ENCODE assay signal across 17 cellular contexts in genomic region chr11:61325649-61326414, GRCh38. TPM values are rescaled to one million over a fixed set of nuclear protein-coding genes. Genes with fewer than 3 reads are reported as not detected.
DNase-seq lines count a peak whose midpoint lies in the region; ATAC-seq and TF ChIP-seq lines count a peak whose summit lies in the region.
"Had no signal": no experiment of that assay in that cellular context is flagged by ENCODE, and none has a peak within 500 bp of the region (broad histone marks: within the 10 kb centered on the region; RNA-seq: fewer than 3 reads in every experiment).

No MANE protein-coding gene starts in this region.

- H3K9me3 Mint-ChIP-seq in endodermal cell, result no peaks in the 10 kb centered on the region
- H3K9me3 Mint-ChIP-seq: dendritic cell treated with granulocyte-macrophage colony-stimulating factor and Interleukin-4, amounts not matched to agents 40 ng/mL and 50 ng/mL, for 4 days; stimulated activated naive B cell treated with anti-CD40 and anti-IgM and Interleukin-4, amounts not matched to agents 10 μg/mL and 1 μg/mL and 100 μg/mL, for 72 hours had no signal

- DNase-seq in DMS 273 (lab: John Stamatoyannopoulos, UW; ENCODE audit: unreplicated experiment), result peak; percentile 62
- peak; percentile 7 for DNase-seq in NCI-H2196 treated with DMSO at 0.1 percent for 48 hours (lab: John Stamatoyannopoulos, UW; ENCODE audit: unreplicated experiment)
- DNase-seq in endodermal cell, result no peak
- DNase-seq in left lobe of liver (ENCODE audit: low spot score), result no peak
- no peak for DNase-seq in medulla oblongata (ENCODE audit: extremely low spot score)
- no peak for DNase-seq in stimulated activated CD4-positive, alpha-beta T cell treated with anti-CD3 and anti-CD28 coated beads, Interleukin-2, amount 100 ng/mL, for 24 hours
- DNase-seq in LoVo (ENCODE audit: low spot score), result no peak
- DNase-seq: activated CD4-positive, alpha-beta T cell treated with anti-CD3 and anti-CD28 coated beads for 36 hours; activated T-cell treated with anti-CD3 and anti-CD28 coated beads, Interleukin-2, amount 50 U/mL, for 1 hour; amniotic stem cell; NCI-H1930; SHP77; stimulated activated naive B cell treated with anti-CD40 and anti-IgM and Interleukin-4, amounts not matched to agents 10 μg/mL and 1 μg/mL and 100 μg/mL, for 72 hours; upper lobe of right lung had no signal

- no peaks in the 10 kb centered on the region for H3K27me3 ChIP-seq in endodermal cell (ENCODE audit: control insufficient read depth, insufficient read depth, low read length, poor library complexity, severe bottlenecking)
- H3K27me3 ChIP-seq: neutrophil, upper lobe of right lung had no signal

- no peak for TF ChIP-seq CTCF in endodermal cell (conservative IDR thresholded peaks at IDR 0.05)

- peaks cover 89% of the 10 kb centered on the region for H3K36me3 ChIP-seq in endodermal cell (ENCODE audit: control insufficient read depth, insufficient read depth, low read length)

- no peaks in the 10 kb centered on the region for H3K27me3 Mint-ChIP-seq in endodermal cell (ENCODE audit: insufficient read depth)
- H3K27me3 Mint-ChIP-seq: activated CD4-positive, alpha-beta T cell treated with anti-CD3 and anti-CD28 coated beads for 36 hours; dendritic cell treated with granulocyte-macrophage colony-stimulating factor and Interleukin-4, amounts not matched to agents 40 ng/mL and 50 ng/mL, for 4 days; stimulated activated naive B cell treated with anti-CD40 and anti-IgM and Interleukin-4, amounts not matched to agents 10 μg/mL and 1 μg/mL and 100 μg/mL, for 72 hours had no signal

- no peak overlapping the region for H3K4me3 ChIP-seq in endodermal cell (ENCODE audit: low read length)
- H3K4me3 ChIP-seq: upper lobe of right lung had no signal

- WGBS in endodermal cell (ENCODE audit: insufficient coverage in 1 of 2, insufficient read length in 1 of 2), 2 experiments, result 82 to 93% methylated on average over 2 of the region's 2 CpGs

- peak overlapping the region; percentile 57 for H3K27ac Mint-ChIP-seq in endodermal cell
- H3K27ac Mint-ChIP-seq: activated CD4-positive, alpha-beta T cell treated with anti-CD3 and anti-CD28 coated beads for 36 hours; dendritic cell treated with granulocyte-macrophage colony-stimulating factor and Interleukin-4, amounts not matched to agents 40 ng/mL and 50 ng/mL, for 4 days; stimulated activated naive B cell treated with anti-CD40 and anti-IgM and Interleukin-4, amounts not matched to agents 10 μg/mL and 1 μg/mL and 100 μg/mL, for 72 hours had no signal

- H3K36me3 Mint-ChIP-seq in endodermal cell (ENCODE audit: low read depth), result peaks cover 72% of the 10 kb centered on the region

- H3K4me1 Mint-ChIP-seq in endodermal cell, result peaks cover 16% of the 10 kb centered on the region

- no peak overlapping the region for H3K9ac ChIP-seq in endodermal cell (ENCODE audit: extremely low read depth, low read length, poor library complexity, severe bottlenecking)

- H3K9me3 ChIP-seq in endodermal cell (ENCODE audit: control insufficient read depth, low read length), result no peaks in the 10 kb centered on the region
- H3K9me3 ChIP-seq: neutrophil, upper lobe of right lung had no signal

- peak; percentile 72 for ATAC-seq in left lobe of liver
- ATAC-seq in HG03378 (IDR thresholded peaks at IDR 0.05; ENCODE audit: unreplicated experiment), result no peak
- ATAC-seq: activated CD4-positive, alpha-beta T cell treated with anti-CD3 and anti-CD28 coated beads for 36 hours; stimulated activated naive B cell treated with anti-CD40 and anti-IgM and Interleukin-4, amounts not matched to agents 10 μg/mL and 1 μg/mL and 100 μg/mL, for 72 hours; upper lobe of right lung had no signal

- H3K27ac ChIP-seq in endodermal cell (ENCODE audit: low read depth, low read length), result no peak overlapping the region
- H3K27ac ChIP-seq: neutrophil, upper lobe of right lung had no signal

- no peak overlapping the region for H3K4me3 Mint-ChIP-seq in endodermal cell
- H3K4me3 Mint-ChIP-seq: activated CD4-positive, alpha-beta T cell treated with anti-CD3 and anti-CD28 coated beads for 36 hours; dendritic cell treated with granulocyte-macrophage colony-stimulating factor and Interleukin-4, amounts not matched to agents 40 ng/mL and 50 ng/mL, for 4 days; stimulated activated naive B cell treated with anti-CD40 and anti-IgM and Interleukin-4, amounts not matched to agents 10 μg/mL and 1 μg/mL and 100 μg/mL, for 72 hours had no signal

- peaks cover 7% of the 10 kb centered on the region for H3K4me1 ChIP-seq in endodermal cell (ENCODE audit: control insufficient read depth, insufficient read depth, low read length)

RNA-seq across cellular contexts. Expression of gene DDB1, which starts 7.1 kb away (rescaled TPM):
- total RNA-seq in endodermal cell (100 to 1,000 TPM; 244 to 251 TPM), left lobe of liver (105 TPM)
- polyA plus RNA-seq in endodermal cell (2013, experiment 1 of 2), result 177 TPM
- polyA plus RNA-seq in endodermal cell (2013, experiment 2 of 2), result 161 TPM

RNA-seq across cellular contexts. Expression of gene TKFC, which starts 7.2 kb away (rescaled TPM):
- 100 to 1,000 TPM in 1 of 2 donors, 10 to 100 TPM in 1; 93.7 to 116 TPM for total RNA-seq in endodermal cell
- 54.4 TPM for polyA plus RNA-seq in endodermal cell (2013, experiment 1 of 2)
- 47.1 TPM for polyA plus RNA-seq in endodermal cell (2013, experiment 2 of 2)
- total RNA-seq in left lobe of liver, result 176 TPM

RNA-seq across cellular contexts. Expression of gene VWCE, which starts 30.7 kb away (rescaled TPM):
- total RNA-seq in endodermal cell (10 to 100 TPM in 1 of 2 donors, 1 to 10 TPM in 1; 7.2 to 13.3 TPM), left lobe of liver (20.6 TPM)
- polyA plus RNA-seq in endodermal cell (2013, experiment 1 of 2), result 10.2 TPM
- polyA plus RNA-seq in endodermal cell (2013, experiment 2 of 2), result 8.3 TPM

RNA-seq across cellular contexts. Expression of gene CYB561A3, which starts 35.9 kb away (rescaled TPM):
- total RNA-seq in endodermal cell, result 10 to 100 TPM; 17.3 to 22.8 TPM
- 9.4 TPM for polyA plus RNA-seq in endodermal cell (2013, experiment 1 of 2)
- polyA plus RNA-seq in endodermal cell (2013, experiment 2 of 2), result 10.8 TPM
- 37.9 TPM for total RNA-seq in left lobe of liver

RNA-seq across cellular contexts. Expression of gene TMEM138, which starts 36.3 kb away (rescaled TPM):
- 10 to 100 TPM; 26.5 to 29.3 TPM for total RNA-seq in endodermal cell
- 48.2 TPM for polyA plus RNA-seq in endodermal cell (2013, experiment 1 of 2)
- polyA plus RNA-seq in endodermal cell (2013, experiment 2 of 2), result 44.3 TPM
- 23.7 TPM for total RNA-seq in left lobe of liver

Comparison
In these comparisons a context has a peak if more than half of its experiments do, and no peak if none do; other contexts are left out.
1. DNase-seq: peak in DMS 273 (single experiment) and NCI-H2196 treated with DMSO at 0.1 percent for 48 hours (single experiment); none in endodermal cell (single experiment), left lobe of liver (single experiment), medulla oblongata (single experiment), stimulated activated CD4-positive, alpha-beta T cell treated with anti-CD3 and anti-CD28 coated beads, Interleukin-2, amount 100 ng/mL, for 24 hours (0 of 2) and LoVo (single experiment).